9 cellular contexts compared by ENCODE assay signal in genomic region chrX:17547658-17548057, GRCh38.
DNase-seq lines count a peak whose midpoint lies in the region; ATAC-seq, FAIRE-seq and TF ChIP-seq lines count a peak whose summit lies in the region.
"Had no signal": no experiment of that assay in that cellular context is flagged by ENCODE, and none has a peak within 500 bp of the region (broad histone marks: within the 10 kb centered on the region; RNA-seq: fewer than 3 reads in every experiment).

No MANE protein-coding gene starts in this region.

- peak overlapping the region; percentile 63 for H3K27ac ChIP-seq in mammary epithelial cell (ENCODE audit: insufficient read depth, low read depth, low read length)
- H3K27ac ChIP-seq in psoas muscle: no peak overlapping the region
- no peak overlapping the region for H3K27ac ChIP-seq in endodermal cell (ENCODE audit: low read depth, low read length)

- FAIRE-seq in HTR-8/SVneo (lab: Jason Lieb, UNC): peak; percentile 44

- peaks cover 50% of the 10 kb centered on the region for H3K4me1 ChIP-seq in mammary epithelial cell (ENCODE audit: insufficient read depth, low read length)
- no peaks in the 10 kb centered on the region for H3K4me1 ChIP-seq in psoas muscle
- H3K4me1 ChIP-seq in endodermal cell (ENCODE audit: control insufficient read depth, insufficient read depth, low read length): peaks cover 16% of the 10 kb centered on the region

- dilution Hi-C loops in mammary epithelial cell (cut with HindIII; ENCODE audit: low sequenced_read_pairs): no loop called here

- no peaks in the 10 kb centered on the region for H3K27me3 Mint-ChIP-seq in endodermal cell (ENCODE audit: insufficient read depth)
- H3K27me3 Mint-ChIP-seq in activated CD4-positive, alpha-beta T cell treated with anti-CD3 and anti-CD28 coated beads, Interleukin-2, amount 10 ng/mL, durations not matched to agents 24 days and 14 days: no peaks in the 10 kb centered on the region

- H3K36me3 ChIP-seq in mammary epithelial cell (ENCODE audit: insufficient read depth, low read length) (no peaks in the 10 kb centered on the region), psoas muscle (ENCODE audit: insufficient read depth in 1 of 2, low read depth in 1 of 2) (no peaks in the 10 kb centered on the region), endodermal cell (ENCODE audit: control insufficient read depth, insufficient read depth, low read length) (no peaks in the 10 kb centered on the region)
- H3K36me3 ChIP-seq: HAP-1 had no signal

- H2AFZ ChIP-seq in mammary epithelial cell (ENCODE audit: low read depth, low read length): no peak overlapping the region

- H3K9me3 Mint-ChIP-seq in endodermal cell: no peaks in the 10 kb centered on the region
- no peaks in the 10 kb centered on the region for H3K9me3 Mint-ChIP-seq in activated CD4-positive, alpha-beta T cell treated with anti-CD3 and anti-CD28 coated beads, Interleukin-2, amount 10 ng/mL, durations not matched to agents 24 days and 14 days

- peaks cover 54% of the 10 kb centered on the region for H3K4me1 Mint-ChIP-seq in endodermal cell
- H3K4me1 Mint-ChIP-seq in activated CD4-positive, alpha-beta T cell treated with anti-CD3 and anti-CD28 coated beads, Interleukin-2, amount 10 ng/mL, durations not matched to agents 24 days and 14 days: peaks cover 3% of the 10 kb centered on the region

- H3K27ac Mint-ChIP-seq in endodermal cell: no peak overlapping the region
- no peak overlapping the region for H3K27ac Mint-ChIP-seq in activated CD4-positive, alpha-beta T cell treated with anti-CD3 and anti-CD28 coated beads, Interleukin-2, amount 10 ng/mL, durations not matched to agents 24 days and 14 days

- H3K4me3 Mint-ChIP-seq in endodermal cell: no peak overlapping the region
- no peak overlapping the region for H3K4me3 Mint-ChIP-seq in activated CD4-positive, alpha-beta T cell treated with anti-CD3 and anti-CD28 coated beads, Interleukin-2, amount 10 ng/mL, durations not matched to agents 24 days and 14 days

- intact Hi-C loops in mammary epithelial cell (cut with micrococcal nuclease): loop anchor here (1.0 to 2.0 kb wide), 4 partner anchors 134 to 190 kb away; partner anchors contain the start of genes NHS and SCML1
- intact Hi-C loops in psoas muscle (cut with DNase I): no loop called here
- intact Hi-C loops in activated CD4-positive, alpha-beta T cell treated with anti-CD3 and anti-CD28 coated beads, Interleukin-2, amount 10 ng/mL, durations not matched to agents 24 days and 14 days (cut with micrococcal nuclease): no loop called here

- ATAC-seq in GM21576 (IDR thresholded peaks at IDR 0.05; ENCODE audit: unreplicated experiment) (peak; percentile 65), psoas muscle (peak in 3 of 4 donors; percentile 77 to 91 (median 78))

- CTCF ChIA-PET in mammary epithelial cell (lab: Charles Lee; ENCODE audit: low non-redundant PET): interaction anchor here (0.6 kb wide), 1 partner anchor 175 kb away, joined by 3 read pairs; no protein-coding TSS in a partner anchor

- no peak for TF ChIP-seq CTCF in mammary epithelial cell (conservative IDR thresholded peaks at IDR 0.05 in 1 of 2, IDR thresholded peaks at IDR 0.05 in 1 of 2; ENCODE audit: extremely low read depth in 1 of 2, insufficient read depth in 1 of 2, low read depth in 1 of 2, low read length in 2 of 2)
- no peak for TF ChIP-seq CTCF in psoas muscle (IDR thresholded peaks at IDR 0.05)
- TF ChIP-seq CTCF in endodermal cell (conservative IDR thresholded peaks at IDR 0.05): no peak

- H3K9me3 ChIP-seq in mammary epithelial cell (replicated peaks; ENCODE audit: insufficient read depth, low read length) (no peaks in the 10 kb centered on the region), psoas muscle (no peaks in the 10 kb centered on the region), endodermal cell (ENCODE audit: control insufficient read depth, low read length) (no peaks in the 10 kb centered on the region)
- H3K9me3 ChIP-seq: HAP-1 had no signal

- H3K4me3 ChIP-seq in mammary epithelial cell (replicated peaks in 1 of 3; ENCODE audit: insufficient read depth in 1 of 3, low read depth in 2 of 3, low read length in 3 of 3) (no peak overlapping the region), psoas muscle (no peak overlapping the region), endodermal cell (ENCODE audit: low read length) (no peak overlapping the region)
- H3K4me3 ChIP-seq: HAP-1 had no signal

- WGBS in mammary epithelial cell (ENCODE audit: low coverage, missing lambda C conversion rate): 0% methylated on average over 2 of the region's 2 CpGs
- 18 to 47% (median 43%) methylated on average over 2 of the region's 2 CpGs for WGBS in psoas muscle, 3 donors
- 90% methylated on average over 2 of the region's 2 CpGs; no CpG with 5 or more reads in 1 of the 2 experiments for WGBS in endodermal cell (ENCODE audit: insufficient coverage in 1 of 2, insufficient read length in 1 of 2), 2 experiments

- in situ Hi-C loops in mammary epithelial cell (cut with MboI; ENCODE audit: low sequenced_read_pairs in 2 of 2): loop anchor here in 1 of 2 donors (5.0 kb wide), 1 partner anchor 45 kb away; no protein-coding TSS in a partner anchor

- no peaks in the 10 kb centered on the region for H3K79me2 ChIP-seq in mammary epithelial cell (ENCODE audit: insufficient read depth, low read length)

- H3K27me3 ChIP-seq in mammary epithelial cell (ENCODE audit: insufficient read depth, low read length) (no peaks in the 10 kb centered on the region), psoas muscle (ENCODE audit: insufficient read depth in 3 of 3, low read length in 2 of 3) (peaks cover 0 to 6% (median 0%) of the 10 kb centered on the region in 3 donors), endodermal cell (ENCODE audit: control insufficient read depth, insufficient read depth, low read length, poor library complexity, severe bottlenecking) (no peaks in the 10 kb centered on the region)

- BruUV-seq in mammary epithelial cell (replicated peaks; lab: Mats Ljungman, UMichigan): no TSS peak

- peak; percentile 1 for DNase-seq in DMS79 (lab: John Stamatoyannopoulos, UW)
- peak; percentile 60 for DNase-seq in HTR-8/SVneo (ENCODE audit: insufficient read length, low spot score)
- DNase-seq in mammary epithelial cell: peak; percentile 99
- peak in 1 of 2 donors; percentile 58 for DNase-seq in psoas muscle
- DNase-seq in activated effector memory CD4-positive, alpha-beta T cell treated with anti-CD3 and anti-CD28 coated beads, Interleukin-2, amount 50 U/mL, for 16 hours: no peak
- DNase-seq in endodermal cell: no peak
- DNase-seq in activated CD4-positive, alpha-beta T cell treated with anti-CD3 and anti-CD28 coated beads, Interleukin-2, amount 10 ng/mL, durations not matched to agents 24 days and 14 days: no peak

- H3K9ac ChIP-seq in mammary epithelial cell (ENCODE audit: insufficient read depth, low read length): no peak overlapping the region
- no peak overlapping the region for H3K9ac ChIP-seq in endodermal cell (ENCODE audit: extremely low read depth, low read length, poor library complexity, severe bottlenecking)

- no peaks in the 10 kb centered on the region for H3K36me3 Mint-ChIP-seq in endodermal cell (ENCODE audit: low read depth)
- H3K36me3 Mint-ChIP-seq in activated CD4-positive, alpha-beta T cell treated with anti-CD3 and anti-CD28 coated beads, Interleukin-2, amount 10 ng/mL, durations not matched to agents 24 days and 14 days (ENCODE audit: low read depth): no peaks in the 10 kb centered on the region

- H4K20me1 ChIP-seq in mammary epithelial cell (ENCODE audit: insufficient read depth, low read length): no peaks in the 10 kb centered on the region

- H3K4me2 ChIP-seq in mammary epithelial cell (ENCODE audit: insufficient read depth, low read depth, low read length): no peak overlapping the region

Comparison
In these comparisons a context has a peak if more than half of its experiments do, and no peak if none do; other contexts are left out.
1. DNase-seq: peak in DMS79 (single experiment), HTR-8/SVneo (single experiment) and mammary epithelial cell (single experiment); none in activated effector memory CD4-positive, alpha-beta T cell treated with anti-CD3 and anti-CD28 coated beads, Interleukin-2, amount 50 U/mL, for 16 hours (single experiment), endodermal cell (single experiment) and activated CD4-positive, alpha-beta T cell treated with anti-CD3 and anti-CD28 coated beads, Interleukin-2, amount 10 ng/mL, durations not matched to agents 24 days and 14 days (single experiment).